1 cellular context compared by ENCODE assay signal in the genomic region with DNA sequence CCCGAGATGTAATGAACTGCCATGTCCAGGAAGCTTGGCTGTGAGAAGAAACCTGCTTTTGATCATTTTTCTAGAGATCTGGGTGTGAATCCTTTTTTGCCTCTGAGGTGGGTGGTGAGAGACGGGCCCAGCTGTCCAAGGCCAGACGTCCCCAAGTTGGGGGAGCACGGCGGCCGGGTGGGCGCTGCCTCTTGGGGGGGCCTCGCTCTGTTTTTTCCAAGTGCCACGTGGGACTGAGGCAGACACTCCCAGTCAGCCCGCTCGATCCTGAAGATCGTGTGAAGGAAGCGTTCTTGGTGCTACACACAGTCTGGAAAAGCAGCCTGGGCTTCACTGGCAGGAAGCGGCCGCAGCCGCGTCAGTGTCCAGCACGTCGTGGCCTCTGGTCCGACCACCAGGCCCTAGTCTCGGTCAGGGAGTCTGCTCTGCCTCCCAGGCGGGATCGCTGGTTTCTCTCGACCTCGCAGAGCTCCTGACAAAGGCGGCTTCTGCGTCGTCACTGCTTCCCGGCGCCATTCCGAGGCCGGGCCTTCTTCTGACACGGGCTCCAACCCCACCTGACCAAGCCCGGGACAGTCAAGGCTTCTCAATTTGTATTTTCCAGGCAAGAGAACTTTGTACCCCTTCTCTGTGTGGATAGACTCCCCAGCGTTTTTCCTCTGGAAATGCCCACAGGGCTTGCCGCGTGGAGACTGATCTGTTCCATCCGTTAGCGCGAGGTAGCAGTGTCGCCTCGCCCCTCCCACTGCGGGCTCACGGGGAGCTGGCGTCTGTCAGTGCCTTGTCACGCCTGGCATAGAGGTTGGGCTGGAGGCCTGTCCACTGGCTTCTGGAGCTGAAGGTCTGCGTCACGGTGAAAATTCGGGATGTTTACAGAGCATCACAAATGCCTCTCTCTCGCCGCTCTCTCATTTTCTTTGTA.
TF ChIP-seq lines count a peak whose summit lies in the region.

No MANE protein-coding gene starts in this region.

TF ChIP-seq in GM12878, 131 proteins besides CTCF, POLR2A, EP300 and RAD21:
- TF ChIP-seq ZNF24 (IDR thresholded peaks at IDR 0.05) (no peak), ETV6 (conservative IDR thresholded peaks at IDR 0.05 in 1 of 2, IDR thresholded peaks at IDR 0.05 in 1 of 2; ENCODE audit: borderline replicate concordance in 1 of 2, low read depth in 1 of 2) (no peak), ATF7 (IDR thresholded peaks at IDR 0.05; ENCODE audit: low read depth) (no peak), MEF2B (IDR thresholded peaks at IDR 0.05; ENCODE audit: partially characterized antibody, poor library complexity, severe bottlenecking) (no peak), CHD2 (IDR thresholded peaks at IDR 0.05; ENCODE audit: borderline replicate concordance, low read depth, low read length) (no peak), SRF (IDR thresholded peaks at IDR 0.05; ENCODE audit: low read depth in 2 of 2, low read length in 2 of 2) (no peak), NFXL1 (IDR thresholded peaks at IDR 0.05; ENCODE audit: borderline replicate concordance) (no peak), GABPA (IDR thresholded peaks at IDR 0.05; ENCODE audit: low read depth) (no peak), CHD1 (IDR thresholded peaks at IDR 0.05; ENCODE audit: low read depth, low read length) (no peak), FOXK2 (IDR thresholded peaks at IDR 0.05) (no peak), SUZ12 (IDR thresholded peaks at IDR 0.05; ENCODE audit: unreplicated experiment) (no peak)
- TF ChIP-seq, protein P1, sequence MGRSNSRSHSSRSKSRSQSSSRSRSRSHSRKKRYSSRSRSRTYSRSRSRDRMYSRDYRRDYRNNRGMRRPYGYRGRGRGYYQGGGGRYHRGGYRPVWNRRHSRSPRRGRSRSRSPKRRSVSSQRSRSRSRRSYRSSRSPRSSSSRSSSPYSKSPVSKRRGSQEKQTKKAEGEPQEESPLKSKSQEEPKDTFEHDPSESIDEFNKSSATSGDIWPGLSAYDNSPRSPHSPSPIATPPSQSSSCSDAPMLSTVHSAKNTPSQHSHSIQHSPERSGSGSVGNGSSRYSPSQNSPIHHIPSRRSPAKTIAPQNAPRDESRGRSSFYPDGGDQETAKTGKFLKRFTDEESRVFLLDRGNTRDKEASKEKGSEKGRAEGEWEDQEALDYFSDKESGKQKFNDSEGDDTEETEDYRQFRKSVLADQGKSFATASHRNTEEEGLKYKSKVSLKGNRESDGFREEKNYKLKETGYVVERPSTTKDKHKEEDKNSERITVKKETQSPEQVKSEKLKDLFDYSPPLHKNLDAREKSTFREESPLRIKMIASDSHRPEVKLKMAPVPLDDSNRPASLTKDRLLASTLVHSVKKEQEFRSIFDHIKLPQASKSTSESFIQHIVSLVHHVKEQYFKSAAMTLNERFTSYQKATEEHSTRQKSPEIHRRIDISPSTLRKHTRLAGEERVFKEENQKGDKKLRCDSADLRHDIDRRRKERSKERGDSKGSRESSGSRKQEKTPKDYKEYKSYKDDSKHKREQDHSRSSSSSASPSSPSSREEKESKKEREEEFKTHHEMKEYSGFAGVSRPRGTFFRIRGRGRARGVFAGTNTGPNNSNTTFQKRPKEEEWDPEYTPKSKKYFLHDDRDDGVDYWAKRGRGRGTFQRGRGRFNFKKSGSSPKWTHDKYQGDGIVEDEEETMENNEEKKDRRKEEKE (IDR thresholded peaks at IDR 0.05): no peak
- TF ChIP-seq, protein P2, sequence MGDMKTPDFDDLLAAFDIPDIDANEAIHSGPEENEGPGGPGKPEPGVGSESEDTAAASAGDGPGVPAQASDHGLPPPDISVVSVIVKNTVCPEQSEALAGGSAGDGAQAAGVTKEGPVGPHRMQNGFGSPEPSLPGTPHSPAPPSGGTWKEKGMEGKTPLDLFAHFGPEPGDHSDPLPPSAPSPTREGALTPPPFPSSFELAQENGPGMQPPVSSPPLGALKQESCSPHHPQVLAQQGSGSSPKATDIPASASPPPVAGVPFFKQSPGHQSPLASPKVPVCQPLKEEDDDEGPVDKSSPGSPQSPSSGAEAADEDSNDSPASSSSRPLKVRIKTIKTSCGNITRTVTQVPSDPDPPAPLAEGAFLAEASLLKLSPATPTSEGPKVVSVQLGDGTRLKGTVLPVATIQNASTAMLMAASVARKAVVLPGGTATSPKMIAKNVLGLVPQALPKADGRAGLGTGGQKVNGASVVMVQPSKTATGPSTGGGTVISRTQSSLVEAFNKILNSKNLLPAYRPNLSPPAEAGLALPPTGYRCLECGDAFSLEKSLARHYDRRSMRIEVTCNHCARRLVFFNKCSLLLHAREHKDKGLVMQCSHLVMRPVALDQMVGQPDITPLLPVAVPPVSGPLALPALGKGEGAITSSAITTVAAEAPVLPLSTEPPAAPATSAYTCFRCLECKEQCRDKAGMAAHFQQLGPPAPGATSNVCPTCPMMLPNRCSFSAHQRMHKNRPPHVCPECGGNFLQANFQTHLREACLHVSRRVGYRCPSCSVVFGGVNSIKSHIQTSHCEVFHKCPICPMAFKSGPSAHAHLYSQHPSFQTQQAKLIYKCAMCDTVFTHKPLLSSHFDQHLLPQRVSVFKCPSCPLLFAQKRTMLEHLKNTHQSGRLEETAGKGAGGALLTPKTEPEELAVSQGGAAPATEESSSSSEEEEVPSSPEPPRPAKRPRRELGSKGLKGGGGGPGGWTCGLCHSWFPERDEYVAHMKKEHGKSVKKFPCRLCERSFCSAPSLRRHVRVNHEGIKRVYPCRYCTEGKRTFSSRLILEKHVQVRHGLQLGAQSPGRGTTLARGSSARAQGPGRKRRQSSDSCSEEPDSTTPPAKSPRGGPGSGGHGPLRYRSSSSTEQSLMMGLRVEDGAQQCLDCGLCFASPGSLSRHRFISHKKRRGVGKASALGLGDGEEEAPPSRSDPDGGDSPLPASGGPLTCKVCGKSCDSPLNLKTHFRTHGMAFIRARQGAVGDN (IDR thresholded peaks at IDR 0.05): no peak
- TF ChIP-seq, protein P3, sequence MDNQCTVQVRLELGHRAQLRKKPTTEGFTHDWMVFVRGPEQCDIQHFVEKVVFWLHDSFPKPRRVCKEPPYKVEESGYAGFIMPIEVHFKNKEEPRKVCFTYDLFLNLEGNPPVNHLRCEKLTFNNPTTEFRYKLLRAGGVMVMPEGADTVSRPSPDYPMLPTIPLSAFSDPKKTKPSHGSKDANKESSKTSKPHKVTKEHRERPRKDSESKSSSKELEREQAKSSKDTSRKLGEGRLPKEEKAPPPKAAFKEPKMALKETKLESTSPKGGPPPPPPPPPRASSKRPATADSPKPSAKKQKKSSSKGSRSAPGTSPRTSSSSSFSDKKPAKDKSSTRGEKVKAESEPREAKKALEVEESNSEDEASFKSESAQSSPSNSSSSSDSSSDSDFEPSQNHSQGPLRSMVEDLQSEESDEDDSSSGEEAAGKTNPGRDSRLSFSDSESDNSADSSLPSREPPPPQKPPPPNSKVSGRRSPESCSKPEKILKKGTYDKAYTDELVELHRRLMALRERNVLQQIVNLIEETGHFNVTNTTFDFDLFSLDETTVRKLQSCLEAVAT (IDR thresholded peaks at IDR 0.05): no peak
- TF ChIP-seq, protein P4, sequence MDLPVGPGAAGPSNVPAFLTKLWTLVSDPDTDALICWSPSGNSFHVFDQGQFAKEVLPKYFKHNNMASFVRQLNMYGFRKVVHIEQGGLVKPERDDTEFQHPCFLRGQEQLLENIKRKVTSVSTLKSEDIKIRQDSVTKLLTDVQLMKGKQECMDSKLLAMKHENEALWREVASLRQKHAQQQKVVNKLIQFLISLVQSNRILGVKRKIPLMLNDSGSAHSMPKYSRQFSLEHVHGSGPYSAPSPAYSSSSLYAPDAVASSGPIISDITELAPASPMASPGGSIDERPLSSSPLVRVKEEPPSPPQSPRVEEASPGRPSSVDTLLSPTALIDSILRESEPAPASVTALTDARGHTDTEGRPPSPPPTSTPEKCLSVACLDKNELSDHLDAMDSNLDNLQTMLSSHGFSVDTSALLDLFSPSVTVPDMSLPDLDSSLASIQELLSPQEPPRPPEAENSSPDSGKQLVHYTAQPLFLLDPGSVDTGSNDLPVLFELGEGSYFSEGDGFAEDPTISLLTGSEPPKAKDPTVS (IDR thresholded peaks at IDR 0.05; ENCODE audit: low read depth, low read length): no peak
- TF ChIP-seq, protein P5, sequence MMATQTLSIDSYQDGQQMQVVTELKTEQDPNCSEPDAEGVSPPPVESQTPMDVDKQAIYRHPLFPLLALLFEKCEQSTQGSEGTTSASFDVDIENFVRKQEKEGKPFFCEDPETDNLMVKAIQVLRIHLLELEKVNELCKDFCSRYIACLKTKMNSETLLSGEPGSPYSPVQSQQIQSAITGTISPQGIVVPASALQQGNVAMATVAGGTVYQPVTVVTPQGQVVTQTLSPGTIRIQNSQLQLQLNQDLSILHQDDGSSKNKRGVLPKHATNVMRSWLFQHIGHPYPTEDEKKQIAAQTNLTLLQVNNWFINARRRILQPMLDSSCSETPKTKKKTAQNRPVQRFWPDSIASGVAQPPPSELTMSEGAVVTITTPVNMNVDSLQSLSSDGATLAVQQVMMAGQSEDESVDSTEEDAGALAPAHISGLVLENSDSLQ (IDR thresholded peaks at IDR 0.05): no peak
